ENCODE assay signal across 12 cellular contexts in genomic region chr16:70590722-70591438, GRCh38. TPM values are rescaled to one million over a fixed set of nuclear protein-coding genes. Genes with fewer than 3 reads are reported as not detected.
DNase-seq lines count a peak whose midpoint lies in the region; ATAC-seq and TF ChIP-seq lines count a peak whose summit lies in the region.
"Had no signal": no experiment of that assay in that cellular context is flagged by ENCODE, and none has a peak within 500 bp of the region (broad histone marks: within the 10 kb centered on the region; RNA-seq: fewer than 3 reads in every experiment).

No MANE protein-coding gene starts in this region.

- H3K9me3 Mint-ChIP-seq in chondrocyte (ENCODE audit: low read depth): no peaks in the 10 kb centered on the region
- H3K9me3 Mint-ChIP-seq in stimulated activated naive B cell treated with anti-CD40 and anti-IgM and Interleukin-4, amounts not matched to agents 10 μg/mL and 1 μg/mL and 100 μg/mL, for 72 hours: no peaks in the 10 kb centered on the region
- H3K9me3 Mint-ChIP-seq: T-helper 2 cell treated with Interferon-gamma antibody and Interleukin-4, amounts not matched to agents 5 μg/mL and 100 μg/mL, for 36 hours had no signal

- TF ChIP-seq CTCF in chondrocyte (IDR thresholded peaks at IDR 0.05) (no peak), psoas muscle (IDR thresholded peaks at IDR 0.05) (no peak)

- DNase-seq in chondrocyte (ENCODE audit: low spot score) (no peak), left ventricle myocardium superior (no peak), psoas muscle (no peak), CD1c-positive myeloid dendritic cell (ENCODE audit: extremely low spot score) (no peak), NCI-H748 treated with DMSO at 0.1 percent for 48 hours (lab: John Stamatoyannopoulos, UW) (no peak)
- no peak for DNase-seq in stimulated activated naive B cell treated with anti-CD40 and anti-IgM and Interleukin-4, amounts not matched to agents 10 μg/mL and 1 μg/mL and 100 μg/mL, for 72 hours
- DNase-seq: glutamatergic neuron; SHP77 treated with DMSO at 0.1 percent for 48 hours; stimulated activated CD4-positive, alpha-beta T cell treated with anti-CD3 and anti-CD28 coated beads, Interleukin-15, amount 100 ng/mL, for 24 hours had no signal

- H3K27ac Mint-ChIP-seq in chondrocyte (ENCODE audit: unreplicated experiment): peak overlapping the region; percentile 97
- H3K27ac Mint-ChIP-seq in stimulated activated naive B cell treated with anti-CD40 and anti-IgM and Interleukin-4, amounts not matched to agents 10 μg/mL and 1 μg/mL and 100 μg/mL, for 72 hours: no peak overlapping the region
- H3K27ac Mint-ChIP-seq: T-helper 2 cell treated with Interferon-gamma antibody and Interleukin-4, amounts not matched to agents 5 μg/mL and 100 μg/mL, for 36 hours had no signal

- 47 to 64% (median 50%) methylated on average over 20 of the region's 20 CpGs for WGBS in psoas muscle, 3 donors
- 58% methylated on average over 20 of the region's 20 CpGs for WGBS in urinary bladder

- H3K27me3 ChIP-seq in psoas muscle (ENCODE audit: insufficient read depth in 3 of 3, low read length in 2 of 3): peaks cover 0 to 1% (median 0%) of the 10 kb centered on the region in 3 donors

- H3K4me1 ChIP-seq in psoas muscle (no peaks in the 10 kb centered on the region), urinary bladder (ENCODE audit: insufficient read depth) (no peaks in the 10 kb centered on the region)

- ATAC-seq in left ventricle myocardium superior: peak; percentile 46
- ATAC-seq in psoas muscle: peak in 3 of 4 donors; percentile 41 to 54 (median 44)
- no peak for ATAC-seq in stimulated activated naive B cell treated with anti-CD40 and anti-IgM and Interleukin-4, amounts not matched to agents 10 μg/mL and 1 μg/mL and 100 μg/mL, for 72 hours (replicated peaks)

- H3K4me1 Mint-ChIP-seq in chondrocyte (ENCODE audit: low read depth): peaks cover 57% of the 10 kb centered on the region
- H3K4me1 Mint-ChIP-seq in stimulated activated naive B cell treated with anti-CD40 and anti-IgM and Interleukin-4, amounts not matched to agents 10 μg/mL and 1 μg/mL and 100 μg/mL, for 72 hours: no peaks in the 10 kb centered on the region

- H3K36me3 ChIP-seq in psoas muscle (ENCODE audit: insufficient read depth in 1 of 2, low read depth in 1 of 2) (no peaks in the 10 kb centered on the region), urinary bladder (ENCODE audit: insufficient read depth) (no peaks in the 10 kb centered on the region)

- no peaks in the 10 kb centered on the region for H3K27me3 Mint-ChIP-seq in chondrocyte (ENCODE audit: low read depth)
- peaks cover 4 to 7% of the 10 kb centered on the region in 2 donors for H3K27me3 Mint-ChIP-seq in stimulated activated naive B cell treated with anti-CD40 and anti-IgM and Interleukin-4, amounts not matched to agents 10 μg/mL and 1 μg/mL and 100 μg/mL, for 72 hours

- H3K27ac ChIP-seq in psoas muscle (peak overlapping the region; percentile 30), urinary bladder (ENCODE audit: low read depth) (peak overlapping the region; percentile 11)
- H3K27ac ChIP-seq: HL-60 had no signal

- intact Hi-C loops in left ventricle myocardium superior (cut with micrococcal nuclease) (no loop called here), psoas muscle (cut with DNase I) (no loop called here)

- H3K4me3 ChIP-seq in psoas muscle (no peak overlapping the region), urinary bladder (ENCODE audit: low read depth, low read length) (no peak overlapping the region)

- H3K9me3 ChIP-seq in psoas muscle: peaks cover 3% of the 10 kb centered on the region

- peak overlapping the region; percentile 66 for H3K4me3 Mint-ChIP-seq in chondrocyte (ENCODE audit: unreplicated experiment)
- H3K4me3 Mint-ChIP-seq in stimulated activated naive B cell treated with anti-CD40 and anti-IgM and Interleukin-4, amounts not matched to agents 10 μg/mL and 1 μg/mL and 100 μg/mL, for 72 hours: no peak overlapping the region
- H3K4me3 Mint-ChIP-seq: T-helper 2 cell treated with Interferon-gamma antibody and Interleukin-4, amounts not matched to agents 5 μg/mL and 100 μg/mL, for 36 hours had no signal

- peaks cover 1% of the 10 kb centered on the region for H3K36me3 Mint-ChIP-seq in chondrocyte (ENCODE audit: low read depth)
- H3K36me3 Mint-ChIP-seq in stimulated activated naive B cell treated with anti-CD40 and anti-IgM and Interleukin-4, amounts not matched to agents 10 μg/mL and 1 μg/mL and 100 μg/mL, for 72 hours: no peaks in the 10 kb centered on the region

RNA-seq across cellular contexts. Expression of gene IL34, which starts 55.5 kb away (rescaled TPM):
- 13.0 to 25.0 TPM (median 20.8 TPM) in 3 replicates for total RNA-seq in chondrocyte
- 1.5 TPM for total RNA-seq in left ventricle myocardium superior
- 10 to 100 TPM in 2 of 4 donors, 1 to 10 TPM in 2; 6.5 to 18.5 (median 9.0) TPM for total RNA-seq in psoas muscle
- polyA plus RNA-seq in psoas muscle: 1 to 10 TPM in 2 of 3 donors, under 1 TPM in 1; 0.89 to 3.7 (median 2.2) TPM
- 10.6 TPM for total RNA-seq in urinary bladder
- 2.8 TPM for polyA plus RNA-seq in urinary bladder

Comparison
In these comparisons a context has a peak if more than half of its experiments do, and no peak if none do; other contexts are left out.
1. ATAC-seq: peak in left ventricle myocardium superior (single experiment) and psoas muscle (3 of 4); none in stimulated activated naive B cell treated with anti-CD40 and anti-IgM and Interleukin-4, amounts not matched to agents 10 μg/mL and 1 μg/mL and 100 μg/mL, for 72 hours (0 of 2).